In genomic region chr1:230222678-230223077, GRCh38 we compare ENCODE assay signal across 13 cellular contexts.
DNase-seq lines count a peak whose midpoint lies in the region; ATAC-seq and TF ChIP-seq lines count a peak whose summit lies in the region.
"Had no signal": no experiment of that assay in that cellular context is flagged by ENCODE, and none has a peak within 500 bp of the region (broad histone marks: within the 10 kb centered on the region; RNA-seq: fewer than 3 reads in every experiment).

No MANE protein-coding gene starts in this region.

- H3K4me3 ChIP-seq in AG10803 (ENCODE audit: low read length): no peak overlapping the region
- peak overlapping the region; percentile 49 for H3K4me3 ChIP-seq in GM23248
- H3K4me3 ChIP-seq: mucosa of descending colon, skin epidermis had no signal

- no peak overlapping the region for H2AFZ ChIP-seq in GM23248

- DNase-seq in AG10803 (ENCODE audit: low read depth) (peak; percentile 20), GM23248 (peak; percentile 63), omental fat pad (ENCODE audit: low spot score) (no peak), iPS-NIHi7 (ENCODE audit: extremely low spot score) (no peak), foreskin melanocyte (no peak)
- no peak for DNase-seq in stimulated activated CD4-positive, alpha-beta T cell treated with anti-CD3 and anti-CD28 coated beads, Interleukin-2, amount 100 ng/mL, for 24 hours
- DNase-seq: amygdala, COR-L47, mucosa of descending colon, RPMI8226 had no signal

- peaks cover 11% of the 10 kb centered on the region for H3K4me1 Mint-ChIP-seq in activated T-helper 17 cell treated with anti-CD3 and anti-CD28 coated beads, Interleukin-2, amount 50 U/mL, for 72 hours

- no peak overlapping the region for H3K27ac Mint-ChIP-seq in activated T-helper 17 cell treated with anti-CD3 and anti-CD28 coated beads, Interleukin-2, amount 50 U/mL, for 72 hours

- H3K9me3 Mint-ChIP-seq in activated T-helper 17 cell treated with anti-CD3 and anti-CD28 coated beads, Interleukin-2, amount 50 U/mL, for 72 hours: no peaks in the 10 kb centered on the region

- in situ Hi-C loops in GM23248 (cut with MboI): no loop called here

- no peak overlapping the region for H3K4me3 Mint-ChIP-seq in activated T-helper 17 cell treated with anti-CD3 and anti-CD28 coated beads, Interleukin-2, amount 50 U/mL, for 72 hours

- H3K36me3 Mint-ChIP-seq in activated T-helper 17 cell treated with anti-CD3 and anti-CD28 coated beads, Interleukin-2, amount 50 U/mL, for 72 hours (ENCODE audit: low read depth): no peaks in the 10 kb centered on the region

- ATAC-seq in activated T-helper 17 cell treated with anti-CD3 and anti-CD28 coated beads, Interleukin-2, amount 50 U/mL, for 72 hours (replicated peaks): peak; percentile 40
- ATAC-seq in omental fat pad (ENCODE audit: low FRiP score) (peak; percentile 68), GM19467 (IDR thresholded peaks at IDR 0.05; ENCODE audit: unreplicated experiment) (no peak)
- ATAC-seq: mucosa of descending colon had no signal

- H3K27me3 Mint-ChIP-seq in activated T-helper 17 cell treated with anti-CD3 and anti-CD28 coated beads, Interleukin-2, amount 50 U/mL, for 72 hours: no peaks in the 10 kb centered on the region

- H3F3A ChIP-seq in GM23248 (ENCODE audit: insufficient read depth): no peaks in the 10 kb centered on the region

- WGBS in GM23248 (ENCODE audit: low coverage in 1 of 2, low lambda C conversion rate in 2 of 2, missing lambda C conversion rate in 2 of 2), 2 experiments: 67 to 73% methylated on average over 2 of the region's 2 CpGs

- H3K4me2 ChIP-seq in GM23248 (ENCODE audit: unreplicated experiment): peak overlapping the region; percentile 62

- H4K20me1 ChIP-seq in GM23248 (ENCODE audit: insufficient read depth): no peaks in the 10 kb centered on the region

- no peaks in the 10 kb centered on the region for H3K9me2 ChIP-seq in GM23248 (ENCODE audit: insufficient read depth)

- no peaks in the 10 kb centered on the region for H3K27me3 ChIP-seq in GM23248 (replicated peaks; ENCODE audit: insufficient read depth)

- H3K9ac ChIP-seq in GM23248: peak overlapping the region; percentile 48

- peaks cover 95% of the 10 kb centered on the region for H3K79me2 ChIP-seq in GM23248 (ENCODE audit: insufficient read depth)

- no peaks in the 10 kb centered on the region for H3K9me3 ChIP-seq in GM23248 (ENCODE audit: low read depth)
- H3K9me3 ChIP-seq: mucosa of descending colon had no signal

- TF ChIP-seq CTCF in AG10803 (conservative IDR thresholded peaks at IDR 0.05; ENCODE audit: low read length) (peak; percentile 43), omental fat pad (IDR thresholded peaks at IDR 0.05) (no peak)

- H3K4me1 ChIP-seq in GM23248 (ENCODE audit: insufficient read depth): peaks cover 16% of the 10 kb centered on the region

- peak overlapping the region; percentile 41 for H3K27ac ChIP-seq in GM23248
- H3K27ac ChIP-seq: skin epidermis had no signal

- H3K36me3 ChIP-seq in GM23248 (ENCODE audit: low read depth): no peaks in the 10 kb centered on the region

Comparison
In these comparisons a context has a peak if more than half of its experiments do, and no peak if none do; other contexts are left out.
1. DNase-seq: peak in AG10803 (single experiment) and GM23248 (single experiment); none in omental fat pad (single experiment), iPS-NIHi7 (single experiment), foreskin melanocyte (single experiment) and stimulated activated CD4-positive, alpha-beta T cell treated with anti-CD3 and anti-CD28 coated beads, Interleukin-2, amount 100 ng/mL, for 24 hours (0 of 2).